In the genomic region with DNA sequence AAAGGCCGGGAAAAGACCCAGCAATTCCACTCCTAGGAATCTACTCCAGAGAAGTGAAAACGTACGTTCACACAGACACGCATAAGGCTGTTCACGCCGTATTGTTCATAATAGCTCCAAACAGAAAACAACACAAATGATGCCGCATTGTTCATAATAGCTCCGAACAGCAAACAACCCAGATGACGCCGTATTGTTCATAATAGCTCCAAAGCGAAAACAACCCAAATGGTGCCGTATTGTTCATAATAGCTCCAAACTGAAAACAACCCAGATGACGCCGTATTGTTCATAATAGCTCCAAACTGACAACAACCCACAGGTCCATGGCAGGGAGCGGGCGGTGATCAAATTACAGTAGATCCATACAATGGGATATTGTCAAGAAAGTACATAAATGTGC, we compare ENCODE assay signal across 1 cellular context.
TF ChIP-seq lines count a peak whose summit lies in the region.

No MANE protein-coding gene starts in this region.

TF ChIP-seq in K562, 482 proteins besides CTCF, POLR2A, EP300 and RAD21 (continues in another document):
- TF ChIP-seq, protein P1, sequence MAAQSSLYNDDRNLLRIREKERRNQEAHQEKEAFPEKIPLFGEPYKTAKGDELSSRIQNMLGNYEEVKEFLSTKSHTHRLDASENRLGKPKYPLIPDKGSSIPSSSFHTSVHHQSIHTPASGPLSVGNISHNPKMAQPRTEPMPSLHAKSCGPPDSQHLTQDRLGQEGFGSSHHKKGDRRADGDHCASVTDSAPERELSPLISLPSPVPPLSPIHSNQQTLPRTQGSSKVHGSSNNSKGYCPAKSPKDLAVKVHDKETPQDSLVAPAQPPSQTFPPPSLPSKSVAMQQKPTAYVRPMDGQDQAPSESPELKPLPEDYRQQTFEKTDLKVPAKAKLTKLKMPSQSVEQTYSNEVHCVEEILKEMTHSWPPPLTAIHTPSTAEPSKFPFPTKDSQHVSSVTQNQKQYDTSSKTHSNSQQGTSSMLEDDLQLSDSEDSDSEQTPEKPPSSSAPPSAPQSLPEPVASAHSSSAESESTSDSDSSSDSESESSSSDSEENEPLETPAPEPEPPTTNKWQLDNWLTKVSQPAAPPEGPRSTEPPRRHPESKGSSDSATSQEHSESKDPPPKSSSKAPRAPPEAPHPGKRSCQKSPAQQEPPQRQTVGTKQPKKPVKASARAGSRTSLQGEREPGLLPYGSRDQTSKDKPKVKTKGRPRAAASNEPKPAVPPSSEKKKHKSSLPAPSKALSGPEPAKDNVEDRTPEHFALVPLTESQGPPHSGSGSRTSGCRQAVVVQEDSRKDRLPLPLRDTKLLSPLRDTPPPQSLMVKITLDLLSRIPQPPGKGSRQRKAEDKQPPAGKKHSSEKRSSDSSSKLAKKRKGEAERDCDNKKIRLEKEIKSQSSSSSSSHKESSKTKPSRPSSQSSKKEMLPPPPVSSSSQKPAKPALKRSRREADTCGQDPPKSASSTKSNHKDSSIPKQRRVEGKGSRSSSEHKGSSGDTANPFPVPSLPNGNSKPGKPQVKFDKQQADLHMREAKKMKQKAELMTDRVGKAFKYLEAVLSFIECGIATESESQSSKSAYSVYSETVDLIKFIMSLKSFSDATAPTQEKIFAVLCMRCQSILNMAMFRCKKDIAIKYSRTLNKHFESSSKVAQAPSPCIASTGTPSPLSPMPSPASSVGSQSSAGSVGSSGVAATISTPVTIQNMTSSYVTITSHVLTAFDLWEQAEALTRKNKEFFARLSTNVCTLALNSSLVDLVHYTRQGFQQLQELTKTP (IDR thresholded peaks at IDR 0.05; ENCODE audit: low read depth in 1 of 2, partially characterized antibody in 2 of 2), result peak in 1 of 2 experiments; percentile 97
- TF ChIP-seq, protein P2, sequence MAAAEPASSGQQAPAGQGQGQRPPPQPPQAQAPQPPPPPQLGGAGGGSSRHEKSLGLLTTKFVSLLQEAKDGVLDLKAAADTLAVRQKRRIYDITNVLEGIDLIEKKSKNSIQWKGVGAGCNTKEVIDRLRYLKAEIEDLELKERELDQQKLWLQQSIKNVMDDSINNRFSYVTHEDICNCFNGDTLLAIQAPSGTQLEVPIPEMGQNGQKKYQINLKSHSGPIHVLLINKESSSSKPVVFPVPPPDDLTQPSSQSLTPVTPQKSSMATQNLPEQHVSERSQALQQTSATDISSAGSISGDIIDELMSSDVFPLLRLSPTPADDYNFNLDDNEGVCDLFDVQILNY (CRISPR knock-in tag; IDR thresholded peaks at IDR 0.05), result no peak
- TF ChIP-seq L3MBTL2 (IDR thresholded peaks at IDR 0.05), result no peak
- TF ChIP-seq ZBTB40 (IDR thresholded peaks at IDR 0.05), result peak; percentile 81
- no peak for TF ChIP-seq ZBTB40 (CRISPR knock-in tag; IDR thresholded peaks at IDR 0.05)
- TF ChIP-seq MCM5 (IDR thresholded peaks at IDR 0.05; ENCODE audit: low read depth), result no peak
- TF ChIP-seq NBN (IDR thresholded peaks at IDR 0.05; ENCODE audit: low read depth), result 0 out of 2 replicates have a peak, but pooled peaks have one; percentile 57
- peak; percentile 49; the same call in 1 of the 2 replicates for TF ChIP-seq MTA3 (IDR thresholded peaks at IDR 0.05; ENCODE audit: borderline replicate concordance)
- peak; percentile 18; the same call in 1 of the 2 replicates for TF ChIP-seq NCOR1 (IDR thresholded peaks at IDR 0.05)
- TF ChIP-seq ATF7 (IDR thresholded peaks at IDR 0.05), result peak; percentile 36; the same call in 1 of the 2 replicates
- TF ChIP-seq, protein P3, sequence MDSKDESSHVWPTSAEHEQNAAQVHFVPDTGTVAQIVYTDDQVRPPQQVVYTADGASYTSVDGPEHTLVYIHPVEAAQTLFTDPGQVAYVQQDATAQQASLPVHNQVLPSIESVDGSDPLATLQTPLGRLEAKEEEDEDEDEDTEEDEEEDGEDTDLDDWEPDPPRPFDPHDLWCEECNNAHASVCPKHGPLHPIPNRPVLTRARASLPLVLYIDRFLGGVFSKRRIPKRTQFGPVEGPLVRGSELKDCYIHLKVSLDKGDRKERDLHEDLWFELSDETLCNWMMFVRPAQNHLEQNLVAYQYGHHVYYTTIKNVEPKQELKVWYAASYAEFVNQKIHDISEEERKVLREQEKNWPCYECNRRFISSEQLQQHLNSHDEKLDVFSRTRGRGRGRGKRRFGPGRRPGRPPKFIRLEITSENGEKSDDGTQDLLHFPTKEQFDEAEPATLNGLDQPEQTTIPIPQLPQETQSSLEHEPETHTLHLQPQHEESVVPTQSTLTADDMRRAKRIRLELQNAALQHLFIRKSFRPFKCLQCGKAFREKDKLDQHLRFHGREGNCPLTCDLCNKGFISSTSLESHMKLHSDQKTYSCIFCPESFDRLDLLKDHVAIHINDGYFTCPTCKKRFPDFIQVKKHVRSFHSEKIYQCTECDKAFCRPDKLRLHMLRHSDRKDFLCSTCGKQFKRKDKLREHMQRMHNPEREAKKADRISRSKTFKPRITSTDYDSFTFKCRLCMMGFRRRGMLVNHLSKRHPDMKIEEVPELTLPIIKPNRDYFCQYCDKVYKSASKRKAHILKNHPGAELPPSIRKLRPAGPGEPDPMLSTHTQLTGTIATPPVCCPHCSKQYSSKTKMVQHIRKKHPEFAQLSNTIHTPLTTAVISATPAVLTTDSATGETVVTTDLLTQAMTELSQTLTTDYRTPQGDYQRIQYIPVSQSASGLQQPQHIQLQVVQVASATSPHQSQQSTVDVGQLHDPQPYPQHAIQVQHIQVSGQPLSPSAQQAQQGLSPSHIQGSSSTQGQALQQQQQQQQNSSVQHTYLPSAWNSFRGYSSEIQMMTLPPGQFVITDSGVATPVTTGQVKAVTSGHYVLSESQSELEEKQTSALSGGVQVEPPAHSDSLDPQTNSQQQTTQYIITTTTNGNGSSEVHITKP (IDR thresholded peaks at IDR 0.05; ENCODE audit: partially characterized antibody), result no peak
- TF ChIP-seq ATF4 (CRISPR knock-in tag; IDR thresholded peaks at IDR 0.05), result no peak
- peak in 1 of 2 experiments; percentile 79; a peak in 2 of 4 replicates for TF ChIP-seq TBL1XR1 (IDR thresholded peaks at IDR 0.05; ENCODE audit: low read length in 2 of 2)
- TF ChIP-seq PHB (CRISPR knock-in tag; IDR thresholded peaks at IDR 0.05), result no peak
- no peak for TF ChIP-seq CREBBP (IDR thresholded peaks at IDR 0.05; ENCODE audit: low read depth, low read length)
- peak; percentile 31; the same call in 1 of the 2 replicates for TF ChIP-seq STAT5A (IDR thresholded peaks at IDR 0.05; ENCODE audit: borderline replicate concordance, low read length)
- TF ChIP-seq CBX3 (IDR thresholded peaks at IDR 0.05; ENCODE audit: borderline replicate concordance in 1 of 2, low read length in 2 of 2), result peak in 1 of 2 experiments; percentile 88; a peak in 2 of 3 replicates
- TF ChIP-seq MBD2 (IDR thresholded peaks at IDR 0.05; ENCODE audit: borderline replicate concordance, low read depth), result no peak
- TF ChIP-seq NFIC (IDR thresholded peaks at IDR 0.05), result peak; percentile 94
- peak; percentile 36; the same call in 1 of the 2 replicates for TF ChIP-seq TEAD4 (IDR thresholded peaks at IDR 0.05; ENCODE audit: low read length)
- no peak for TF ChIP-seq TEAD4 (CRISPR knock-in tag; IDR thresholded peaks at IDR 0.05; ENCODE audit: borderline replicate concordance)
